1 cellular context compared by ENCODE assay signal in genomic region chr19:10228925-10229324, GRCh38.
TF ChIP-seq lines count a peak whose summit lies in the region.

No MANE protein-coding gene starts in this region.

TF ChIP-seq in HepG2, 621 proteins besides CTCF, POLR2A, EP300 and RAD21:
- 0 out of 2 replicates have a peak, but pooled peaks have one; percentile 22 for TF ChIP-seq ZMYM3 (CRISPR knock-in tag; IDR thresholded peaks at IDR 0.05)
- TF ChIP-seq JARID2 (CRISPR knock-in tag; IDR thresholded peaks at IDR 0.05; ENCODE audit: insufficient replicate concordance) = no peak
- no peak for TF ChIP-seq MED8 (CRISPR knock-in tag; IDR thresholded peaks at IDR 0.05; ENCODE audit: insufficient replicate concordance)
- no peak for TF ChIP-seq ZSCAN9 (CRISPR knock-in tag; IDR thresholded peaks at IDR 0.05; ENCODE audit: borderline replicate concordance)
- TF ChIP-seq ZNF704 (CRISPR knock-in tag; IDR thresholded peaks at IDR 0.05; ENCODE audit: borderline replicate concordance) = no peak
- no peak for TF ChIP-seq SRF (IDR thresholded peaks at IDR 0.05; ENCODE audit: low read depth, low read length)
- TF ChIP-seq XRCC5 (optimal IDR thresholded peaks at IDR 0.05; ENCODE audit: low read length) = peak; percentile 20
- peak; percentile 68; the same call in 1 of the 2 replicates for TF ChIP-seq SMC3 (IDR thresholded peaks at IDR 0.05; ENCODE audit: low read length)
- TF ChIP-seq ZBTB7B (CRISPR knock-in tag; IDR thresholded peaks at IDR 0.05) = 0 out of 2 replicates have a peak, but pooled peaks have one; percentile 26
- no peak for TF ChIP-seq CBX5 (CRISPR knock-in tag; IDR thresholded peaks at IDR 0.05; ENCODE audit: borderline replicate concordance)
- no peak for TF ChIP-seq SPEN (CRISPR knock-in tag; IDR thresholded peaks at IDR 0.05; ENCODE audit: low read depth)
- TF ChIP-seq STAG1 (CRISPR knock-in tag; IDR thresholded peaks at IDR 0.05) = peak; percentile 52
- no peak for TF ChIP-seq NCOA5 (CRISPR knock-in tag; IDR thresholded peaks at IDR 0.05)
